ENCODE assay signal across 1 cellular context in genomic region chr1:8238141-8239038, GRCh38.
TF ChIP-seq lines count a peak whose summit lies in the region.

No MANE protein-coding gene starts in this region.

TF ChIP-seq in H1, 55 proteins besides CTCF, POLR2A, EP300 and RAD21 (continued from another document):
- TF ChIP-seq CHD7 (IDR thresholded peaks at IDR 0.05; ENCODE audit: insufficient replicate concordance, low read length) = no peak
- no peak for TF ChIP-seq NRF1 (IDR thresholded peaks at IDR 0.05; ENCODE audit: low read depth, low read length)
- no peak for TF ChIP-seq POLR2AphosphoS5 (IDR thresholded peaks at IDR 0.05; ENCODE audit: low read depth, low read length)
- TF ChIP-seq KDM5A (IDR thresholded peaks at IDR 0.05; ENCODE audit: low read length) = no peak
- no peak for TF ChIP-seq KDM4A (IDR thresholded peaks at IDR 0.05; ENCODE audit: low read depth, low read length, severe bottlenecking)
- TF ChIP-seq NANOG (IDR thresholded peaks at IDR 0.05; ENCODE audit: insufficient read depth, low read depth, low read length, poor library complexity, severe bottlenecking) = no peak
